Comparison of ENCODE assay signal across 16 cellular contexts in genomic region chr4:71634364-71634763, GRCh38.
A peak's percentile ranks its signal among the peaks of the same experiment; 100 is the strongest.
DNase-seq lines count a peak whose midpoint lies in the region; ATAC-seq and TF ChIP-seq lines count a peak whose summit lies in the region.
"Had no signal": no experiment of that assay in that cellular context is flagged by ENCODE, and none has a peak within 500 bp of the region (broad histone marks: within the 10 kb centered on the region; RNA-seq: fewer than 3 reads in every experiment).

No MANE protein-coding gene starts in this region.

- H3K9me2 ChIP-seq in SK-N-SH, result no peaks in the 10 kb centered on the region
- no peaks in the 10 kb centered on the region for H3K9me2 ChIP-seq in PC-9 (ENCODE audit: insufficient read depth)

- H3K27ac ChIP-seq in SK-N-SH (ENCODE audit: low read depth in 2 of 2, low read length in 1 of 2), result no peak overlapping the region
- no peak overlapping the region for H3K27ac ChIP-seq in PC-9
- H3K27ac ChIP-seq: BLaER1 treated with 17β-estradiol and CSF1 and Interleukin-3, amounts not matched to agents 10 nM and 100 nM had no signal

- DNase-seq in SK-N-SH (no peak), MV-4-11 (lab: John Stamatoyannopoulos, UW) (peak; percentile 53), GM19240 (ENCODE audit: insufficient read length, low spot score) (no peak), PC-9 (no peak), erythroblast (lab: John Stamatoyannopoulos, UW) (no peak), left cardiac atrium (no peak)
- DNase-seq: 8988T; Calu3; CD4-positive, CD25-positive, alpha-beta regulatory T cell; EL; HCEC 1CT; HFFc6 had no signal

- intact Hi-C loops in PC-9 (cut with micrococcal nuclease; ENCODE audit: unreplicated experiment) (no loop called here), left cardiac atrium (cut with DNase I) (no loop called here)

- peaks cover 4 to 16% (median 9%) of the 10 kb centered on the region in 5 experiments for H3K9me3 Mint-ChIP-seq in brain
- H3K9me3 Mint-ChIP-seq: HFFc6 had no signal

- POLR2A ChIA-PET in SK-N-SH (lab: Yijun Ruan, JAX), result no interaction called here
- POLR2A ChIA-PET in PC-9 (lab: Charles Lee; ENCODE audit: unreplicated experiment), result no interaction called here

- H3K79me2 ChIP-seq in SK-N-SH (ENCODE audit: insufficient read depth) (no peaks in the 10 kb centered on the region), PC-9 (ENCODE audit: low read depth) (no peaks in the 10 kb centered on the region)

- TF ChIP-seq POLR2A in erythroblast (IDR thresholded peaks at IDR 0.05; ENCODE audit: low read length), result no peak

- H3K4me2 ChIP-seq in SK-N-SH (no peak overlapping the region; the same call in 1 of the 2 replicates), PC-9 (no peak overlapping the region)
- H3K4me2 ChIP-seq: BLaER1 treated with 17β-estradiol and CSF1 and Interleukin-3, amounts not matched to agents 10 nM and 100 nM had no signal

- H3K9ac ChIP-seq in SK-N-SH, result no peak overlapping the region
- H3K9ac ChIP-seq: BLaER1 treated with 17β-estradiol and CSF1 and Interleukin-3, amounts not matched to agents 10 nM and 100 nM had no signal

- H3K27me3 ChIP-seq in SK-N-SH (ENCODE audit: insufficient read depth) (no peaks in the 10 kb centered on the region), PC-9 (ENCODE audit: insufficient read depth, low read depth) (no peaks in the 10 kb centered on the region)
- H3K27me3 ChIP-seq: BLaER1 treated with 17β-estradiol and CSF1 and Interleukin-3, amounts not matched to agents 10 nM and 100 nM had no signal

- H3K27me3 Mint-ChIP-seq in brain, result peaks cover 6% of the 10 kb centered on the region
- H3K27me3 Mint-ChIP-seq: CD4-positive, CD25-positive, alpha-beta regulatory T cell had no signal

- peaks cover 4% of the 10 kb centered on the region for H3K36me3 Mint-ChIP-seq in brain
- H3K36me3 Mint-ChIP-seq: CD4-positive, CD25-positive, alpha-beta regulatory T cell had no signal

- H4K20me1 ChIP-seq in SK-N-SH (ENCODE audit: insufficient read depth) (no peaks in the 10 kb centered on the region), PC-9 (ENCODE audit: insufficient read depth) (no peaks in the 10 kb centered on the region)
- H4K20me1 ChIP-seq: BLaER1 treated with 17β-estradiol and CSF1 and Interleukin-3, amounts not matched to agents 10 nM and 100 nM had no signal

- H3K9me3 ChIP-seq in SK-N-SH (no peaks in the 10 kb centered on the region), PC-9 (ENCODE audit: insufficient read depth, low read depth) (no peaks in the 10 kb centered on the region)

- H3K36me3 ChIP-seq in SK-N-SH (replicated peaks in 1 of 2; ENCODE audit: control insufficient read depth in 1 of 2, insufficient read depth in 2 of 2, low read length in 1 of 2), result no peaks in the 10 kb centered on the region
- no peaks in the 10 kb centered on the region for H3K36me3 ChIP-seq in PC-9 (ENCODE audit: low read depth)
- H3K36me3 ChIP-seq: BLaER1 treated with 17β-estradiol and CSF1 and Interleukin-3, amounts not matched to agents 10 nM and 100 nM had no signal

- 7% methylated on average over 9 of the region's 9 CpGs for WGBS in SK-N-SH (ENCODE audit: low lambda C conversion rate)

- H3K4me1 ChIP-seq in SK-N-SH (ENCODE audit: control insufficient read depth in 1 of 2, insufficient read depth in 2 of 2, low read depth in 1 of 2, low read length in 1 of 2) (no peaks in the 10 kb centered on the region), PC-9 (replicated peaks; ENCODE audit: insufficient read depth) (no peaks in the 10 kb centered on the region)
- H3K4me1 ChIP-seq: BLaER1 treated with 17β-estradiol and CSF1 and Interleukin-3, amounts not matched to agents 10 nM and 100 nM had no signal

- H3K4me3 Mint-ChIP-seq in brain, result no peak overlapping the region
- H3K4me3 Mint-ChIP-seq: CD4-positive, CD25-positive, alpha-beta regulatory T cell; HFFc6 had no signal

- H3F3A ChIP-seq in SK-N-SH (replicated peaks; ENCODE audit: insufficient read depth) (no peaks in the 10 kb centered on the region), PC-9 (ENCODE audit: insufficient read depth, low read depth) (no peaks in the 10 kb centered on the region)

- H3K4me1 Mint-ChIP-seq in brain, result peaks cover 13% of the 10 kb centered on the region
- H3K4me1 Mint-ChIP-seq: CD4-positive, CD25-positive, alpha-beta regulatory T cell had no signal

- TF ChIP-seq RAD21 in SK-N-SH (IDR thresholded peaks at IDR 0.05; ENCODE audit: low read length), result no peak

- H3K4me3 ChIP-seq in SK-N-SH (ENCODE audit: low read depth in 2 of 2, low read length in 1 of 2), result no peak overlapping the region
- H3K4me3 ChIP-seq in PC-9, result no peak overlapping the region
- H3K4me3 ChIP-seq: BLaER1 treated with 17β-estradiol and CSF1 and Interleukin-3, amounts not matched to agents 10 nM and 100 nM had no signal

- peak overlapping the region in 3 of 5 experiments; percentile 38 to 40 (median 39) for H3K27ac Mint-ChIP-seq in brain
- H3K27ac Mint-ChIP-seq: CD4-positive, CD25-positive, alpha-beta regulatory T cell; HFFc6 had no signal

- H2AFZ ChIP-seq in SK-N-SH (ENCODE audit: low read depth), result peak overlapping the region; percentile 41; the same call in 1 of the 2 replicates
- no peak overlapping the region for H2AFZ ChIP-seq in PC-9

- BruUV-seq in PC-9 (replicated peaks; lab: Mats Ljungman, UMichigan), result no TSS peak

- CTCF ChIA-PET in SK-N-SH (lab: Yijun Ruan, JAX) (no interaction called here), PC-9 (lab: Charles Lee) (no interaction called here)

- no peak for TF ChIP-seq EP300 in SK-N-SH (IDR thresholded peaks at IDR 0.05; ENCODE audit: borderline replicate concordance in 1 of 2, low read depth in 1 of 2, low read length in 1 of 2)

- ATAC-seq in SK-N-SH treated with all-trans-retinoic acid at 6 μM for 48 hours, result no peak
- no peak for ATAC-seq in left cardiac atrium
- ATAC-seq: HepG2 had no signal

- TF ChIP-seq CTCF in SK-N-SH (IDR thresholded peaks at IDR 0.05) (no peak), brain (conservative IDR thresholded peaks at IDR 0.05) (no peak), PC-9 (conservative IDR thresholded peaks at IDR 0.05) (no peak)

TF ChIP-seq in SK-N-SH, 30 proteins besides CTCF, POLR2A, EP300 and RAD21:
- TF ChIP-seq TAF1 (IDR thresholded peaks at IDR 0.05; ENCODE audit: borderline replicate concordance, low read depth, low read length) (no peak), SIN3A (IDR thresholded peaks at IDR 0.05; ENCODE audit: borderline replicate concordance, low read depth, low read length) (no peak), NFIC (IDR thresholded peaks at IDR 0.05; ENCODE audit: borderline replicate concordance) (no peak), USF1 (IDR thresholded peaks at IDR 0.05; ENCODE audit: borderline replicate concordance, low read depth) (no peak), RCOR1 (IDR thresholded peaks at IDR 0.05; ENCODE audit: low read length) (no peak), IRF3 (IDR thresholded peaks at IDR 0.05; ENCODE audit: low read depth, low read length) (no peak)

TF ChIP-seq in SK-N-SH treated with all-trans-retinoic acid at 6 μM for 48 hours, 23 proteins besides CTCF, POLR2A, EP300 and RAD21 (continues in another document):
- TF ChIP-seq ZNF70 (CRISPR knock-in tag; IDR thresholded peaks at IDR 0.05), result no peak
- no peak for TF ChIP-seq CSDC2 (CRISPR knock-in tag; IDR thresholded peaks at IDR 0.05)
- no peak for TF ChIP-seq ZC3H10 (CRISPR knock-in tag; IDR thresholded peaks at IDR 0.05)
- no peak for TF ChIP-seq OSR1 (CRISPR knock-in tag; IDR thresholded peaks at IDR 0.05)
- TF ChIP-seq TCF4 (CRISPR knock-in tag; IDR thresholded peaks at IDR 0.05; ENCODE audit: borderline replicate concordance), result no peak
- no peak for TF ChIP-seq RARB (CRISPR knock-in tag; IDR thresholded peaks at IDR 0.05)
- no peak for TF ChIP-seq BACH2 (CRISPR knock-in tag; IDR thresholded peaks at IDR 0.05; ENCODE audit: borderline replicate concordance)
- no peak for TF ChIP-seq ZFP30 (CRISPR knock-in tag; IDR thresholded peaks at IDR 0.05)
- TF ChIP-seq ZNF565 (CRISPR knock-in tag; conservative IDR thresholded peaks at IDR 0.05; ENCODE audit: low read depth), result no peak
- no peak for TF ChIP-seq ESRRG (CRISPR knock-in tag; IDR thresholded peaks at IDR 0.05)
- no peak for TF ChIP-seq PATZ1 (CRISPR knock-in tag; IDR thresholded peaks at IDR 0.05; ENCODE audit: borderline replicate concordance)
- TF ChIP-seq SNAI2 (CRISPR knock-in tag; IDR thresholded peaks at IDR 0.05), result no peak
- no peak for TF ChIP-seq ARNTL (CRISPR knock-in tag; IDR thresholded peaks at IDR 0.05; ENCODE audit: borderline replicate concordance, low read depth)
